1 cellular context compared by ENCODE assay signal in genomic region chr20:44411020-44411756, GRCh38.
TF ChIP-seq lines count a peak whose summit lies in the region.

No MANE protein-coding gene starts in this region.

TF ChIP-seq in HepG2, 621 proteins besides CTCF, POLR2A, EP300 and RAD21 (continued from another document and continues in another):
- TF ChIP-seq ZNF546 (CRISPR knock-in tag; conservative IDR thresholded peaks at IDR 0.05): peak; percentile 47
- no peak for TF ChIP-seq IKZF4 (CRISPR knock-in tag; IDR thresholded peaks at IDR 0.05; ENCODE audit: borderline replicate concordance, low read depth, not compliant biosample characterization)
- no peak for TF ChIP-seq NR3C1 (CRISPR knock-in tag; IDR thresholded peaks at IDR 0.05)
- peak; percentile 72; the same call in 1 of the 2 replicates for TF ChIP-seq HNF4G (IDR thresholded peaks at IDR 0.05; ENCODE audit: borderline replicate concordance, low read depth, low read length)
- TF ChIP-seq HNF4G (CRISPR knock-in tag; IDR thresholded peaks at IDR 0.05; ENCODE audit: borderline replicate concordance, low read depth): peak; percentile 63; the same call in 1 of the 2 replicates
- peak; percentile 90 for TF ChIP-seq MAX (IDR thresholded peaks at IDR 0.05)
- peak; percentile 91; the same call in 1 of the 2 replicates for TF ChIP-seq ZNF580 (CRISPR knock-in tag; IDR thresholded peaks at IDR 0.05; ENCODE audit: borderline replicate concordance, low read depth)
- peak; percentile 55; the same call in 1 of the 2 replicates for TF ChIP-seq MYNN (CRISPR knock-in tag; IDR thresholded peaks at IDR 0.05; ENCODE audit: low read depth)
- TF ChIP-seq ZBTB7A (CRISPR knock-in tag; IDR thresholded peaks at IDR 0.05): peak; percentile 99
- no peak for TF ChIP-seq ZNF777 (CRISPR knock-in tag; IDR thresholded peaks at IDR 0.05)
- TF ChIP-seq TEAD2 (CRISPR knock-in tag; IDR thresholded peaks at IDR 0.05): no peak
- peak; percentile 96 for TF ChIP-seq HNF1A (IDR thresholded peaks at IDR 0.05; ENCODE audit: low read depth)
- TF ChIP-seq HNF1A (CRISPR knock-in tag; IDR thresholded peaks at IDR 0.05; ENCODE audit: borderline replicate concordance): peak; percentile 99
- TF ChIP-seq HINFP (CRISPR knock-in tag; IDR thresholded peaks at IDR 0.05; ENCODE audit: low read depth): peak; percentile 87
- no peak for TF ChIP-seq ZNF549 (CRISPR knock-in tag; IDR thresholded peaks at IDR 0.05)
- peak; percentile 70; the same call in 1 of the 2 replicates for TF ChIP-seq ZSCAN25 (CRISPR knock-in tag; IDR thresholded peaks at IDR 0.05)
- peak; percentile 90 for TF ChIP-seq HNRNPL (IDR thresholded peaks at IDR 0.05; ENCODE audit: low read depth, low read length)
- TF ChIP-seq ZNF790 (CRISPR knock-in tag; IDR thresholded peaks at IDR 0.05; ENCODE audit: borderline replicate concordance): no peak
- 0 out of 2 replicates have a peak, but pooled peaks have one; percentile 76 for TF ChIP-seq ZSCAN29 (CRISPR knock-in tag; conservative IDR thresholded peaks at IDR 0.05)
- no peak for TF ChIP-seq RARG (CRISPR knock-in tag; IDR thresholded peaks at IDR 0.05; ENCODE audit: low read depth)
- no peak; the same call in 1 of the 2 replicates for TF ChIP-seq ZNF280D (CRISPR knock-in tag; IDR thresholded peaks at IDR 0.05)
- peak; percentile 15; the same call in 1 of the 2 replicates for TF ChIP-seq PBX2 (CRISPR knock-in tag; IDR thresholded peaks at IDR 0.05)
- 0 out of 2 replicates have a peak, but pooled peaks have one; percentile 2 for TF ChIP-seq ZNF577 (CRISPR knock-in tag; IDR thresholded peaks at IDR 0.05; ENCODE audit: borderline replicate concordance, low read depth)
- TF ChIP-seq THAP8 (CRISPR knock-in tag; IDR thresholded peaks at IDR 0.05; ENCODE audit: borderline replicate concordance): peak; percentile 63; the same call in 1 of the 2 replicates
- peak; percentile 79 for TF ChIP-seq GATAD1 (CRISPR knock-in tag; IDR thresholded peaks at IDR 0.05)
- TF ChIP-seq DZIP1 (CRISPR knock-in tag; IDR thresholded peaks at IDR 0.05): 0 out of 2 replicates have a peak, but pooled peaks have one; percentile 51
- TF ChIP-seq ZNF737 (CRISPR knock-in tag; IDR thresholded peaks at IDR 0.05; ENCODE audit: borderline replicate concordance): no peak
- TF ChIP-seq ZBTB8A (CRISPR knock-in tag; IDR thresholded peaks at IDR 0.05; ENCODE audit: borderline replicate concordance, low read depth): peak; percentile 99
- no peak for TF ChIP-seq MTF1 (CRISPR knock-in tag; IDR thresholded peaks at IDR 0.05)
- peak; percentile 75; the same call in 1 of the 2 replicates for TF ChIP-seq HOXA5 (CRISPR knock-in tag; IDR thresholded peaks at IDR 0.05)
- TF ChIP-seq ARID5B (CRISPR knock-in tag; IDR thresholded peaks at IDR 0.05): peak; percentile 98
- TF ChIP-seq ARNT (IDR thresholded peaks at IDR 0.05): no peak
- TF ChIP-seq SAP130 (CRISPR knock-in tag; IDR thresholded peaks at IDR 0.05; ENCODE audit: low read depth): peak; percentile 95
- peak; percentile 34; the same call in 1 of the 2 replicates for TF ChIP-seq CEBPB (IDR thresholded peaks at IDR 0.05; ENCODE audit: borderline replicate concordance, low read depth, low read length)
- peak; percentile 26; the same call in 1 of the 2 replicates for TF ChIP-seq ZNF629 (CRISPR knock-in tag; conservative IDR thresholded peaks at IDR 0.05)
- TF ChIP-seq DRAP1 (CRISPR knock-in tag; IDR thresholded peaks at IDR 0.05): peak; percentile 83
- no peak for TF ChIP-seq ZNF138 (CRISPR knock-in tag; IDR thresholded peaks at IDR 0.05; ENCODE audit: low read depth)
- TF ChIP-seq CSRNP1 (CRISPR knock-in tag; IDR thresholded peaks at IDR 0.05): peak; percentile 24
